Comparison of ENCODE assay signal across 24 cellular contexts in genomic region chr18:56861244-56861643, GRCh38.
DNase-seq lines count a peak whose midpoint lies in the region; ATAC-seq, FAIRE-seq and TF ChIP-seq lines count a peak whose summit lies in the region.
"Had no signal": no experiment of that assay in that cellular context is flagged by ENCODE, and none has a peak within 500 bp of the region (broad histone marks: within the 10 kb centered on the region; RNA-seq: fewer than 3 reads in every experiment).

No MANE protein-coding gene starts in this region.

- H3K27me3 Mint-ChIP-seq in Calu3 (ENCODE audit: unreplicated experiment) = no peaks in the 10 kb centered on the region
- H3K27me3 Mint-ChIP-seq: activated CD4-positive, alpha-beta memory T cell treated with anti-CD3 and anti-CD28 coated beads, Interleukin-2, amount 10 ng/mL, durations not matched to agents 7 days and 5 days; dendritic cell treated with granulocyte-macrophage colony-stimulating factor and Interleukin-4, amounts not matched to agents 40 ng/mL and 50 ng/mL, for 4 days; stimulated activated memory B cell treated with anti-CD40 and anti-IgM and Interleukin-4, amounts not matched to agents 10 μg/mL and 1 μg/mL and 100 μg/mL, for 72 hours had no signal

- intact Hi-C loops in Calu3 (cut with micrococcal nuclease; ENCODE audit: unreplicated experiment) = loop anchor here (2.0 to 10.0 kb wide), 3 partner anchors 114 to 570 kb away; no protein-coding TSS in a partner anchor
- intact Hi-C loops in kidney (cut with DNase I) = no loop called here

- H3K9me3 ChIP-seq in kidney (ENCODE audit: control insufficient read depth in 1 of 2, low read length in 2 of 2) = no peaks in the 10 kb centered on the region
- H3K9me3 ChIP-seq: heart left ventricle, mucosa of descending colon, prostate gland, thoracic aorta had no signal

- H3K4me3 Mint-ChIP-seq in Calu3 (ENCODE audit: low read depth, unreplicated experiment) = peak overlapping the region; percentile 37
- H3K4me3 Mint-ChIP-seq: activated CD4-positive, alpha-beta memory T cell treated with anti-CD3 and anti-CD28 coated beads, Interleukin-2, amount 10 ng/mL, durations not matched to agents 7 days and 5 days; dendritic cell treated with granulocyte-macrophage colony-stimulating factor and Interleukin-4, amounts not matched to agents 40 ng/mL and 50 ng/mL, for 4 days; neural crest cell; stimulated activated memory B cell treated with anti-CD40 and anti-IgM and Interleukin-4, amounts not matched to agents 10 μg/mL and 1 μg/mL and 100 μg/mL, for 72 hours had no signal

- peak; percentile 41 for DNase-seq in Calu3
- DNase-seq in NCI-H1105 treated with DMSO at 0.1 percent for 48 hours (lab: John Stamatoyannopoulos, UW) = peak; percentile 88
- DNase-seq in NCI-H345 treated with DMSO at 0.1 percent for 48 hours (lab: John Stamatoyannopoulos, UW; ENCODE audit: unreplicated experiment) = peak; percentile 47
- peak; percentile 29 for DNase-seq in globus pallidus (ENCODE audit: low spot score)
- no peak for DNase-seq in glomerular visceral epithelial cell (ENCODE audit: extremely low spot score)
- DNase-seq in kidney = no peak
- DNase-seq in NCI-H446 treated with DMSO at 0.1 percent for 48 hours (lab: John Stamatoyannopoulos, UW) = no peak
- DNase-seq: activated CD4-positive, alpha-beta memory T cell treated with anti-CD3 and anti-CD28 coated beads, Interleukin-2, amount 10 ng/mL, durations not matched to agents 7 days and 5 days; activated gamma-delta T cell treated with Interleukin-2 at 50 U/mL for 16 hours; heart left ventricle; NCI-H1694 treated with DMSO at 0.1 percent for 48 hours; NCI-H524; OCI-M1; SW 1271 had no signal

- ATAC-seq in GM18868 (IDR thresholded peaks at IDR 0.05; ENCODE audit: unreplicated experiment) = no peak
- ATAC-seq: heart left ventricle; mucosa of descending colon; Right ventricle myocardium inferior; stimulated activated memory B cell treated with anti-CD40 and anti-IgM and Interleukin-4, amounts not matched to agents 10 μg/mL and 1 μg/mL and 100 μg/mL, for 72 hours had no signal

- peak overlapping the region; percentile 33 for H3K27ac Mint-ChIP-seq in Calu3 (ENCODE audit: unreplicated experiment)
- H3K27ac Mint-ChIP-seq: activated CD4-positive, alpha-beta memory T cell treated with anti-CD3 and anti-CD28 coated beads, Interleukin-2, amount 10 ng/mL, durations not matched to agents 7 days and 5 days; dendritic cell treated with granulocyte-macrophage colony-stimulating factor and Interleukin-4, amounts not matched to agents 40 ng/mL and 50 ng/mL, for 4 days; stimulated activated memory B cell treated with anti-CD40 and anti-IgM and Interleukin-4, amounts not matched to agents 10 μg/mL and 1 μg/mL and 100 μg/mL, for 72 hours had no signal

- H3K9me3 Mint-ChIP-seq in Calu3 (ENCODE audit: low read depth, unreplicated experiment) = no peaks in the 10 kb centered on the region
- H3K9me3 Mint-ChIP-seq: activated CD4-positive, alpha-beta memory T cell treated with anti-CD3 and anti-CD28 coated beads, Interleukin-2, amount 10 ng/mL, durations not matched to agents 7 days and 5 days; dendritic cell treated with granulocyte-macrophage colony-stimulating factor and Interleukin-4, amounts not matched to agents 40 ng/mL and 50 ng/mL, for 4 days; neural crest cell; stimulated activated memory B cell treated with anti-CD40 and anti-IgM and Interleukin-4, amounts not matched to agents 10 μg/mL and 1 μg/mL and 100 μg/mL, for 72 hours had no signal

- H3K27ac ChIP-seq in kidney (ENCODE audit: low read depth in 2 of 2, low read length in 2 of 2) = no peak overlapping the region
- H3K27ac ChIP-seq: heart left ventricle, prostate gland, skin epidermis, thoracic aorta had no signal

- H3K4me1 ChIP-seq in kidney (ENCODE audit: control insufficient read depth in 1 of 2, insufficient read depth in 1 of 2, low read depth in 1 of 2, low read length in 2 of 2) = no peaks in the 10 kb centered on the region
- H3K4me1 ChIP-seq: heart left ventricle, prostate gland had no signal

- H3K36me3 ChIP-seq in kidney (ENCODE audit: control insufficient read depth in 1 of 2, insufficient read depth in 2 of 2, low read length in 2 of 2) = no peaks in the 10 kb centered on the region
- H3K36me3 ChIP-seq: prostate gland, thoracic aorta had no signal

- peaks cover 5% of the 10 kb centered on the region for H3K36me3 Mint-ChIP-seq in Calu3 (ENCODE audit: insufficient read depth, unreplicated experiment)

- CTCF ChIA-PET in Calu3 (lab: Charles Lee) = interaction anchor here (0.6 to 1.5 kb wide), 2 partner anchors 13 to 170 kb away, joined by 4 read pairs; no protein-coding TSS in a partner anchor

- BruUV-seq in Calu3 (replicated peaks; lab: Mats Ljungman, UMichigan) = no TSS peak

- H3K4me1 Mint-ChIP-seq in Calu3 (ENCODE audit: low read depth, unreplicated experiment) = peaks cover 17% of the 10 kb centered on the region
- H3K4me1 Mint-ChIP-seq: activated CD4-positive, alpha-beta memory T cell treated with anti-CD3 and anti-CD28 coated beads, Interleukin-2, amount 10 ng/mL, durations not matched to agents 7 days and 5 days; stimulated activated memory B cell treated with anti-CD40 and anti-IgM and Interleukin-4, amounts not matched to agents 10 μg/mL and 1 μg/mL and 100 μg/mL, for 72 hours had no signal

- no peak overlapping the region for H3K9ac ChIP-seq in kidney (ENCODE audit: low read length in 2 of 2)

- no peak for FAIRE-seq in kidney (lab: Jason Lieb, UNC)
- FAIRE-seq: endothelial cell of umbilical vein had no signal

- no peak for TF ChIP-seq CTCF in Calu3 (IDR thresholded peaks at IDR 0.05; ENCODE audit: unreplicated experiment)
- no peak for TF ChIP-seq CTCF in kidney (IDR thresholded peaks at IDR 0.05; ENCODE audit: borderline replicate concordance, extremely low read depth, insufficient read depth)

- H3K4me3 ChIP-seq in kidney (ENCODE audit: low read length in 2 of 2) = no peak overlapping the region
- H3K4me3 ChIP-seq: heart left ventricle, mucosa of descending colon, prostate gland, skin epidermis, thoracic aorta had no signal

Comparison
In these comparisons a context has a peak if more than half of its experiments do, and no peak if none do; other contexts are left out.
1. DNase-seq: peak in Calu3 (single experiment), NCI-H1105 treated with DMSO at 0.1 percent for 48 hours (single experiment), NCI-H345 treated with DMSO at 0.1 percent for 48 hours (single experiment) and globus pallidus (single experiment); none in glomerular visceral epithelial cell (single experiment), kidney (single experiment) and NCI-H446 treated with DMSO at 0.1 percent for 48 hours (single experiment).